ENCODE assay signal across 1 cellular context in genomic region chr11:5269715-5270147, GRCh38.
A peak's percentile ranks its signal among the peaks of the same experiment; 100 is the strongest.
TF ChIP-seq lines count a peak whose summit lies in the region.

TSS of gene HBE1 (minus strand) at chr11:5269945. CDS start at chr11:5269890, 55 bp downstream.

TF ChIP-seq in K562, 482 proteins besides CTCF, POLR2A, EP300 and RAD21 (continued from another document and continues in another):
- 0 out of 2 replicates have a peak, but pooled peaks have one; percentile 29 for TF ChIP-seq CGGBP1 (CRISPR knock-in tag; IDR thresholded peaks at IDR 0.05)
- no peak for TF ChIP-seq HNRNPL (IDR thresholded peaks at IDR 0.05; ENCODE audit: low read depth, low read length)
- no peak for TF ChIP-seq NKRF (IDR thresholded peaks at IDR 0.05; ENCODE audit: borderline replicate concordance)
- no peak for TF ChIP-seq JUNB (CRISPR knock-in tag; conservative IDR thresholded peaks at IDR 0.05)
- TF ChIP-seq CTBP1 (IDR thresholded peaks at IDR 0.05; ENCODE audit: borderline replicate concordance), result no peak
- no peak for TF ChIP-seq DDX20 (tag; IDR thresholded peaks at IDR 0.05; ENCODE audit: low read depth)
- TF ChIP-seq GTF2F1 (IDR thresholded peaks at IDR 0.05; ENCODE audit: low read depth, low read length), result 0 out of 2 replicates have a peak, but pooled peaks have one; percentile 7
- TF ChIP-seq SUPT5H (IDR thresholded peaks at IDR 0.05), result peak; percentile 87
- peak; percentile 60 for TF ChIP-seq GTF2B (IDR thresholded peaks at IDR 0.05; ENCODE audit: extremely low read depth, insufficient read length)
- TF ChIP-seq ZNF217 (CRISPR knock-in tag; IDR thresholded peaks at IDR 0.05), result no peak
- no peak for TF ChIP-seq USF1 (CRISPR knock-in tag; IDR thresholded peaks at IDR 0.05)
- no peak for TF ChIP-seq FOXJ2 (tag; IDR thresholded peaks at IDR 0.05)
- TF ChIP-seq MEIS2 (IDR thresholded peaks at IDR 0.05; ENCODE audit: partially characterized antibody), result peak; percentile 80
- no peak for TF ChIP-seq HNRNPLL (IDR thresholded peaks at IDR 0.05; ENCODE audit: low read depth, low read length, poor library complexity, severe bottlenecking)
- TF ChIP-seq CREB1 (IDR thresholded peaks at IDR 0.05), result no peak
- peak; percentile 7; the same call in 1 of the 2 replicates for TF ChIP-seq CREB1 (CRISPR knock-in tag; IDR thresholded peaks at IDR 0.05)
- TF ChIP-seq HCFC1 (IDR thresholded peaks at IDR 0.05; ENCODE audit: low read depth, low read length), result no peak
- no peak for TF ChIP-seq ZBTB26 (CRISPR knock-in tag; IDR thresholded peaks at IDR 0.05)
- no peak for TF ChIP-seq ZBTB17 (CRISPR knock-in tag; IDR thresholded peaks at IDR 0.05)
- TF ChIP-seq TAF15 (IDR thresholded peaks at IDR 0.05; ENCODE audit: low read depth, low read length), result no peak
- peak; percentile 44 for TF ChIP-seq TCF3 (CRISPR knock-in tag; IDR thresholded peaks at IDR 0.05)
- TF ChIP-seq FOSL1 (tag; conservative IDR thresholded peaks at IDR 0.05), result 0 out of 2 replicates have a peak, but pooled peaks have one; percentile 10
- TF ChIP-seq BRD4 (IDR thresholded peaks at IDR 0.05), result no peak
- TF ChIP-seq ZFPM2 (CRISPR knock-in tag; IDR thresholded peaks at IDR 0.05), result no peak
- TF ChIP-seq THAP12 (CRISPR knock-in tag; IDR thresholded peaks at IDR 0.05), result no peak
- TF ChIP-seq KHSRP (IDR thresholded peaks at IDR 0.05), result no peak
- TF ChIP-seq ZNF780A (CRISPR knock-in tag; IDR thresholded peaks at IDR 0.05), result no peak
- no peak for TF ChIP-seq NR0B1 (IDR thresholded peaks at IDR 0.05; ENCODE audit: partially characterized antibody)
- no peak for TF ChIP-seq PTTG1 (tag; IDR thresholded peaks at IDR 0.05; ENCODE audit: low read depth)
- no peak for TF ChIP-seq HMBOX1 (IDR thresholded peaks at IDR 0.05)
- TF ChIP-seq TRIM24 (IDR thresholded peaks at IDR 0.05), result no peak
- no peak for TF ChIP-seq TARDBP (IDR thresholded peaks at IDR 0.05)
- no peak for TF ChIP-seq GTF3C2 (IDR thresholded peaks at IDR 0.05; ENCODE audit: borderline replicate concordance, extremely low read depth, insufficient read length)
- peak; percentile 51 for TF ChIP-seq SMAD1 (IDR thresholded peaks at IDR 0.05; ENCODE audit: low read depth, low read length, partially characterized antibody)
- no peak for TF ChIP-seq ZNF384 (IDR thresholded peaks at IDR 0.05; ENCODE audit: low read depth, low read length)
- TF ChIP-seq MXI1 (IDR thresholded peaks at IDR 0.05; ENCODE audit: low read depth, low read length), result no peak
- TF ChIP-seq TEAD2 (tag; IDR thresholded peaks at IDR 0.05), result no peak
- TF ChIP-seq HMGXB4 (CRISPR knock-in tag; IDR thresholded peaks at IDR 0.05), result no peak
- no peak for TF ChIP-seq BCLAF1 (IDR thresholded peaks at IDR 0.05; ENCODE audit: borderline replicate concordance in 1 of 2, control insufficient read depth in 1 of 2, low read depth in 2 of 2, low read length in 1 of 2)
- TF ChIP-seq TSC22D4 (tag; IDR thresholded peaks at IDR 0.05), result no peak
- no peak for TF ChIP-seq DPF2 (IDR thresholded peaks at IDR 0.05)
